18 cellular contexts compared by ENCODE assay signal in genomic region chr2:207960911-207961310, GRCh38.
DNase-seq lines count a peak whose midpoint lies in the region; ATAC-seq, FAIRE-seq and TF ChIP-seq lines count a peak whose summit lies in the region.
"Had no signal": no experiment of that assay in that cellular context is flagged by ENCODE, and none has a peak within 500 bp of the region (broad histone marks: within the 10 kb centered on the region; RNA-seq: fewer than 3 reads in every experiment).

No MANE protein-coding gene starts in this region.

- no peak overlapping the region for H2BK12ac ChIP-seq in mesenchymal stem cell (ENCODE audit: low read length in 2 of 2)

- H2BK5ac ChIP-seq in mesenchymal stem cell (ENCODE audit: low read depth, low read length, poor library complexity, severe bottlenecking), result no peak overlapping the region

- H3K79me2 ChIP-seq in Loucy (ENCODE audit: insufficient read depth, low read length), result no peaks in the 10 kb centered on the region

- H3K27ac Mint-ChIP-seq in T-helper 17 cell, result peak overlapping the region; percentile 39
- no peak overlapping the region for H3K27ac Mint-ChIP-seq in progenitor cell of endocrine pancreas
- H3K27ac Mint-ChIP-seq: B cell; CD4-positive, alpha-beta T cell; H9; HFFc6 had no signal

- H3K27ac ChIP-seq in HEK293 (ENCODE audit: extremely low read depth, low read depth, low read length) (no peak overlapping the region), mesenchymal stem cell (ENCODE audit: low read length, poor library complexity, severe bottlenecking) (no peak overlapping the region)

- H3K4me2 ChIP-seq in Loucy (ENCODE audit: low read depth, low read length, poor library complexity, severe bottlenecking) (peak overlapping the region; percentile 38), mesenchymal stem cell (ENCODE audit: low read length, poor library complexity, severe bottlenecking) (no peak overlapping the region)

- DNase-seq in T-helper 17 cell (no peak), mesenchymal stem cell (peak; percentile 5), urothelium cell line (ENCODE audit: low spot score) (no peak), progenitor cell of endocrine pancreas (ENCODE audit: low spot score, unreplicated experiment) (no peak)
- DNase-seq: C1 segment of cervical spinal cord; CD4-positive, alpha-beta T cell; DMS79 treated with DMSO at 0.1 percent for 48 hours; GOT3; H9; HFFc6 had no signal

- no peak overlapping the region for H3K4me3 Mint-ChIP-seq in T-helper 17 cell
- H3K4me3 Mint-ChIP-seq in progenitor cell of endocrine pancreas (ENCODE audit: low read depth), result no peak overlapping the region
- H3K4me3 Mint-ChIP-seq: B cell; CD4-positive, alpha-beta T cell; H9; HFFc6 had no signal

- H2BK15ac ChIP-seq in mesenchymal stem cell (ENCODE audit: low read depth, poor library complexity, severe bottlenecking), result no peak overlapping the region

- H4K91ac ChIP-seq in mesenchymal stem cell (ENCODE audit: low read length), result no peak overlapping the region

- H3K4me3 ChIP-seq in HEK293 (ENCODE audit: low read depth, low read length), result no peak overlapping the region
- H3K4me3 ChIP-seq in Loucy (ENCODE audit: low read length, poor library complexity, severe bottlenecking), result peak overlapping the region; percentile 37
- no peak overlapping the region for H3K4me3 ChIP-seq in mesenchymal stem cell (ENCODE audit: insufficient read depth in 1 of 2, low read depth in 1 of 2, low read length in 2 of 2)

- POLR2A ChIA-PET in HEK293 (lab: Yijun Ruan, JAX), result no interaction called here

- no peak overlapping the region for H3K23ac ChIP-seq in mesenchymal stem cell (ENCODE audit: low read length in 2 of 2)

- H3K9me3 Mint-ChIP-seq in progenitor cell of endocrine pancreas (ENCODE audit: low read depth), result peaks cover 9% of the 10 kb centered on the region

- H3K9ac ChIP-seq in Loucy (ENCODE audit: low read depth, low read length, poor library complexity, severe bottlenecking) (no peak overlapping the region), mesenchymal stem cell (ENCODE audit: low read length) (no peak overlapping the region)

- FAIRE-seq in urothelium cell line (lab: Jason Lieb, UNC), result no peak
- FAIRE-seq: A204.1, GM12892, HepG2, HTR-8/SVneo had no signal

- H3K27me3 ChIP-seq in Loucy (ENCODE audit: insufficient read depth, low read length, poor library complexity, severe bottlenecking) (no peaks in the 10 kb centered on the region), mesenchymal stem cell (ENCODE audit: control insufficient read depth in 1 of 2, insufficient read depth in 1 of 2, low read length in 2 of 2) (no peaks in the 10 kb centered on the region)

- H3K18ac ChIP-seq in mesenchymal stem cell (ENCODE audit: low read depth in 1 of 2, low read length in 2 of 2), result no peak overlapping the region

- H3F3A ChIP-seq in Loucy (ENCODE audit: low read depth), result peaks cover 5% of the 10 kb centered on the region; the same call in 1 of the 2 replicates

- H3K4me1 ChIP-seq in HEK293 (ENCODE audit: control insufficient read depth, insufficient read depth, low read length) (peaks cover 6% of the 10 kb centered on the region; the same call in 1 of the 2 replicates), Loucy (ENCODE audit: insufficient read depth, low read length, poor library complexity, severe bottlenecking) (peaks cover 28% of the 10 kb centered on the region), mesenchymal stem cell (ENCODE audit: control insufficient read depth, insufficient read depth, low read depth, low read length) (no peaks in the 10 kb centered on the region)

- H3K9me2 ChIP-seq in Loucy (replicated peaks; ENCODE audit: low read depth, low read length), result no peaks in the 10 kb centered on the region

- no peak overlapping the region for H2BK120ac ChIP-seq in mesenchymal stem cell (ENCODE audit: low read depth, low read length)

- TF ChIP-seq CTCF in HEK293 (tag by site-specific recombination; IDR thresholded peaks at IDR 0.05) (no peak), Loucy (conservative IDR thresholded peaks at IDR 0.05; ENCODE audit: low read length) (no peak), progenitor cell of endocrine pancreas (IDR thresholded peaks at IDR 0.05; ENCODE audit: unreplicated experiment) (no peak)

- no peak for ATAC-seq in T-helper 17 cell
- ATAC-seq in HG02970 (IDR thresholded peaks at IDR 0.05; ENCODE audit: low FRiP score, unreplicated experiment), result no peak
- ATAC-seq: HepG2 had no signal

- no peak overlapping the region for H3K14ac ChIP-seq in mesenchymal stem cell (ENCODE audit: low read length in 2 of 2)

- H4K20me1 ChIP-seq in Loucy (ENCODE audit: insufficient read depth, low read length, poor library complexity, severe bottlenecking), result no peaks in the 10 kb centered on the region

- CTCF ChIA-PET in HEK293 (lab: Yijun Ruan, JAX), result no interaction called here

- H3K36me3 Mint-ChIP-seq in T-helper 17 cell (ENCODE audit: low read depth) (peaks cover 3% of the 10 kb centered on the region), progenitor cell of endocrine pancreas (ENCODE audit: insufficient read depth) (peaks cover 17% of the 10 kb centered on the region)

- H3K36me3 ChIP-seq in HEK293 (ENCODE audit: control insufficient read depth in 2 of 2, insufficient read depth in 1 of 2, low read length in 2 of 2), result no peaks in the 10 kb centered on the region
- H3K36me3 ChIP-seq in Loucy (ENCODE audit: insufficient read depth, low read length), result peaks cover 15% of the 10 kb centered on the region
- peaks cover 0 to 5% of the 10 kb centered on the region in 2 experiments for H3K36me3 ChIP-seq in mesenchymal stem cell (ENCODE audit: control insufficient read depth in 1 of 2, insufficient read depth in 2 of 2, low read depth in 1 of 2, low read length in 2 of 2)

- H3K79me1 ChIP-seq in mesenchymal stem cell (replicated peaks; ENCODE audit: low read length, poor library complexity, severe bottlenecking), result no peaks in the 10 kb centered on the region

- H3K27me3 Mint-ChIP-seq in T-helper 17 cell (no peaks in the 10 kb centered on the region), progenitor cell of endocrine pancreas (no peaks in the 10 kb centered on the region)
- H3K27me3 Mint-ChIP-seq: B cell; CD4-positive, alpha-beta T cell had no signal

- H3K9me3 ChIP-seq in HEK293 (ENCODE audit: control insufficient read depth, insufficient read depth, low read depth, low read length) (no peaks in the 10 kb centered on the region), Loucy (ENCODE audit: insufficient read depth, low read depth, low read length) (peaks cover 15% of the 10 kb centered on the region; the same call in 1 of the 2 replicates), T-helper 17 cell (ENCODE audit: control insufficient read depth, low read length, poor library complexity, severe bottlenecking) (no peaks in the 10 kb centered on the region), mesenchymal stem cell (ENCODE audit: control insufficient read depth, low read length) (peaks cover 2% of the 10 kb centered on the region)

- no peak overlapping the region for H3K4ac ChIP-seq in mesenchymal stem cell (ENCODE audit: low read depth in 1 of 2, low read length in 2 of 2)

- no peak overlapping the region for H4K8ac ChIP-seq in mesenchymal stem cell (ENCODE audit: low read length)

- WGBS in mesenchymal stem cell, result 11% methylated on average over 1 of the region's 1 CpG

- H2AK5ac ChIP-seq in mesenchymal stem cell (ENCODE audit: low read length, severe bottlenecking), result no peak overlapping the region

- peaks cover 12% of the 10 kb centered on the region for H3K4me1 Mint-ChIP-seq in T-helper 17 cell
- peaks cover 37% of the 10 kb centered on the region for H3K4me1 Mint-ChIP-seq in progenitor cell of endocrine pancreas (ENCODE audit: low read depth)

- no peak overlapping the region for H2AFZ ChIP-seq in Loucy (ENCODE audit: low read length)
- no peak overlapping the region for H2AFZ ChIP-seq in mesenchymal stem cell (ENCODE audit: low read depth, low read length)

TF ChIP-seq in HEK293, 187 proteins besides CTCF, POLR2A, EP300 and RAD21 (continues in another document):
- TF ChIP-seq FEZF1 (tag by site-specific recombination; IDR thresholded peaks at IDR 0.05) (peak; percentile 64), ZNF623 (tag by site-specific recombination; IDR thresholded peaks at IDR 0.05) (no peak), ZNF664 (tag by site-specific recombination; IDR thresholded peaks at IDR 0.05) (no peak), ZNF391 (tag by site-specific recombination; IDR thresholded peaks at IDR 0.05; ENCODE audit: borderline replicate concordance, low read depth) (no peak), REST (tag by site-specific recombination; IDR thresholded peaks at IDR 0.05) (no peak), ZNF560 (tag by site-specific recombination; IDR thresholded peaks at IDR 0.05; ENCODE audit: borderline replicate concordance) (no peak)
